9 cellular contexts compared by ENCODE assay signal in genomic region chr1:119367332-119368124, GRCh38. TPM values are rescaled to one million over a fixed set of nuclear protein-coding genes. Genes with fewer than 3 reads are reported as not detected.
DNase-seq lines count a peak whose midpoint lies in the region; ATAC-seq, FAIRE-seq and TF ChIP-seq lines count a peak whose summit lies in the region.
"Had no signal": no experiment of that assay in that cellular context is flagged by ENCODE, and none has a peak within 500 bp of the region (broad histone marks: within the 10 kb centered on the region; RNA-seq: fewer than 3 reads in every experiment).

No MANE protein-coding gene starts in this region.

- peak; percentile 11 for DNase-seq in BE2C
- peak; percentile 59 for DNase-seq in H4 (ENCODE audit: low spot score)
- DNase-seq in RCC 7860 (ENCODE audit: low spot score): peak; percentile 31
- DNase-seq in fibroblast of the conjunctiva (ENCODE audit: low read depth): peak; percentile 37
- DNase-seq in retinal pigment epithelial cell (ENCODE audit: low read depth): no peak
- no peak for DNase-seq in naive thymus-derived CD8-positive, alpha-beta T cell
- DNase-seq in ecto neural progenitor cell (ENCODE audit: low spot score): no peak

- TF ChIP-seq CTCF in BE2C (IDR thresholded peaks at IDR 0.05; ENCODE audit: low read depth, low read length) (peak; percentile 88), retinal pigment epithelial cell (conservative IDR thresholded peaks at IDR 0.05; ENCODE audit: low read depth, low read length) (peak; percentile 97)

- no peaks in the 10 kb centered on the region for H3K36me3 Mint-ChIP-seq in naive thymus-derived CD8-positive, alpha-beta T cell

- FAIRE-seq in RCC 7860 (lab: Jason Lieb, UNC): no peak

- no peaks in the 10 kb centered on the region for H3K9me3 ChIP-seq in BE2C

- no peak overlapping the region for H3K27ac Mint-ChIP-seq in naive thymus-derived CD8-positive, alpha-beta T cell

- H3K4me3 Mint-ChIP-seq in naive thymus-derived CD8-positive, alpha-beta T cell: no peak overlapping the region

- H3K36me3 ChIP-seq in BE2C: no peaks in the 10 kb centered on the region

- no peak for ATAC-seq in HG03520 (IDR thresholded peaks at IDR 0.05; ENCODE audit: unreplicated experiment)
- ATAC-seq in naive thymus-derived CD8-positive, alpha-beta T cell: no peak

- peaks cover 11 to 75% (median 23%) of the 10 kb centered on the region in 5 donors for H3K27me3 Mint-ChIP-seq in naive thymus-derived CD8-positive, alpha-beta T cell

- peaks cover 0 to 1% (median 0%) of the 10 kb centered on the region in 9 donors for H3K9me3 Mint-ChIP-seq in naive thymus-derived CD8-positive, alpha-beta T cell

- H3K4me3 ChIP-seq in BE2C (ENCODE audit: low read depth, low read length): no peak overlapping the region
- no peak overlapping the region for H3K4me3 ChIP-seq in retinal pigment epithelial cell (ENCODE audit: low read length)

- POLR2A ChIA-PET in naive thymus-derived CD8-positive, alpha-beta T cell (lab: Charles Lee): no interaction called here

- H3K4me1 Mint-ChIP-seq in naive thymus-derived CD8-positive, alpha-beta T cell: no peaks in the 10 kb centered on the region

- no peaks in the 10 kb centered on the region for H3K4me1 ChIP-seq in BE2C

- H3K27me3 ChIP-seq in BE2C: peaks cover 23% of the 10 kb centered on the region

RNA-seq across cellular contexts. Expression of gene HAO2, which starts 1.1 kb away (rescaled TPM):
- polyA plus RNA-seq in BE2C (2012; ENCODE audit: insufficient read depth, insufficient read length, low read depth): not detected
- not detected in 2 replicates for total RNA-seq in H4 (2014; rRNA removed; shearing (Covaris generic))
- total RNA-seq in naive thymus-derived CD8-positive, alpha-beta T cell: not detected
- not detected for polyA plus RNA-seq in naive thymus-derived CD8-positive, alpha-beta T cell
- total RNA-seq: mononuclear cell had no signal

RNA-seq across cellular contexts. Expression of gene HSD3B2, which starts 47.4 kb away (rescaled TPM):
- polyA plus RNA-seq in BE2C (2012; ENCODE audit: insufficient read depth, insufficient read length, low read depth): not detected
- total RNA-seq in H4 (2014; rRNA removed; shearing (Covaris generic)): not detected in 2 replicates
- total RNA-seq in naive thymus-derived CD8-positive, alpha-beta T cell: not detected
- not detected for polyA plus RNA-seq in naive thymus-derived CD8-positive, alpha-beta T cell
- total RNA-seq: mononuclear cell had no signal

Comparison
In these comparisons a context has a peak if more than half of its experiments do, and no peak if none do; other contexts are left out.
1. DNase-seq: peak in BE2C (single experiment), H4 (single experiment), RCC 7860 (single experiment) and fibroblast of the conjunctiva (single experiment); none in retinal pigment epithelial cell (single experiment), naive thymus-derived CD8-positive, alpha-beta T cell (0 of 10) and ecto neural progenitor cell (single experiment).